Comparison of ENCODE assay signal across 10 cellular contexts in the genomic region with DNA sequence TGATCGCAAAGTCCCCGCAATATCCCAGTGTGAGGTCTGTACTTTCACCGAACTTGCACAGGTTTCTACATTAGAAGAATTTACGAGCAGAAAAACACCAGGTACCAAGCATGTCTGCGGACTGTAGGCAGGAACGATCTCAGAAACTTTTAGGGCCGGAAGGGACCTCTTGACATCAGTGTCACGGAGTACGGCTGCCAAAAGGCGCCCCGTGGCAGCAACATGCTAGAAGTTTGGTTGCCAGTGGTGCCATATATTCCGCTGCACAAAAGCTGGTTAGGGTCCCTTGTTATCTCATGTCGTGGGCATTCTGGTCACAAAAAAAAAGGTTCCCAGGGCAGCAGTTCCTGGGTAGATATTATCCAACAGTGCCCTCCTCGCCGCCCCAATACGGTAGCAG.
"Had no signal": no experiment of that assay in that cellular context is flagged by ENCODE, and none has a peak within 500 bp of the region (broad histone marks: within the 10 kb centered on the region; RNA-seq: fewer than 3 reads in every experiment).

No MANE protein-coding gene starts in this region.

- H3K27ac ChIP-seq: GM23248, HL-60 had no signal

- H3K9ac ChIP-seq: GM23248 had no signal

- H3K27me3 Mint-ChIP-seq: IgD-negative memory B cell had no signal

- H3K4me1 Mint-ChIP-seq: IgD-negative memory B cell had no signal

- H2AFZ ChIP-seq: GM23248 had no signal

- H3K4me3 Mint-ChIP-seq: HFFc6, IgD-negative memory B cell had no signal

- H3K9me3 ChIP-seq: HAP-1 had no signal

- ATAC-seq: HCT116, HepG2 had no signal

- H3K4me3 ChIP-seq: GM23248, HAP-1 had no signal

- H3K27ac Mint-ChIP-seq: HFFc6, IgD-negative memory B cell had no signal

- H3K36me3 Mint-ChIP-seq: IgD-negative memory B cell had no signal

- H3K4me1 ChIP-seq: HAP-1 had no signal

- H3K36me3 ChIP-seq: HAP-1 had no signal

- DNase-seq: GM23248, GOT3, H7, HFFc6, KBM-7 had no signal
